8 cellular contexts compared by ENCODE assay signal in genomic region chr4:159227984-159228383, GRCh38.
DNase-seq lines count a peak whose midpoint lies in the region; ATAC-seq lines count a peak whose summit lies in the region.

No MANE protein-coding gene starts in this region.

- peaks cover 7% of the 10 kb centered on the region for H3K4me1 ChIP-seq in rectal smooth muscle tissue (ENCODE audit: control insufficient read depth, insufficient read depth, low read length)

- H3K27ac Mint-ChIP-seq in activated naive CD8-positive, alpha-beta T cell treated with anti-CD3 and anti-CD28 coated beads for 36 hours = no peak overlapping the region

- peak; percentile 66 for DNase-seq in GM03348 (ENCODE audit: low spot score)
- peak; percentile 94 for DNase-seq in astrocyte of the hippocampus (ENCODE audit: low read depth, low spot score)
- DNase-seq in hepatic stellate cell (ENCODE audit: low spot score) = peak; percentile 59
- DNase-seq in activated naive CD8-positive, alpha-beta T cell treated with anti-CD3 and anti-CD28 coated beads for 36 hours = no peak
- no peak for DNase-seq in MV-4-11 (lab: John Stamatoyannopoulos, UW)

- no peak overlapping the region for H3K9ac ChIP-seq in rectal smooth muscle tissue (ENCODE audit: low read length)

- ATAC-seq in GM21576 (IDR thresholded peaks at IDR 0.05; ENCODE audit: unreplicated experiment) (no peak), GM18858 (IDR thresholded peaks at IDR 0.05; ENCODE audit: unreplicated experiment) (no peak)

- peaks cover 22% of the 10 kb centered on the region for H3K4me1 Mint-ChIP-seq in activated naive CD8-positive, alpha-beta T cell treated with anti-CD3 and anti-CD28 coated beads for 36 hours

- peaks cover 4% of the 10 kb centered on the region for H3K9me3 Mint-ChIP-seq in activated naive CD8-positive, alpha-beta T cell treated with anti-CD3 and anti-CD28 coated beads for 36 hours

- peaks cover 9% of the 10 kb centered on the region for H3K36me3 Mint-ChIP-seq in activated naive CD8-positive, alpha-beta T cell treated with anti-CD3 and anti-CD28 coated beads for 36 hours

- H3K27me3 ChIP-seq in rectal smooth muscle tissue (ENCODE audit: control insufficient read depth, insufficient read depth, low read length) = no peaks in the 10 kb centered on the region

- H3K27me3 Mint-ChIP-seq in activated naive CD8-positive, alpha-beta T cell treated with anti-CD3 and anti-CD28 coated beads for 36 hours = no peaks in the 10 kb centered on the region

- peak overlapping the region; percentile 67 for H3K27ac ChIP-seq in rectal smooth muscle tissue (ENCODE audit: low read depth, low read length)

- peak overlapping the region; percentile 50 for H3K4me3 ChIP-seq in rectal smooth muscle tissue (ENCODE audit: low read length)

- H3K4me3 Mint-ChIP-seq in activated naive CD8-positive, alpha-beta T cell treated with anti-CD3 and anti-CD28 coated beads for 36 hours = no peak overlapping the region

- no peaks in the 10 kb centered on the region for H3K36me3 ChIP-seq in rectal smooth muscle tissue (ENCODE audit: control insufficient read depth, insufficient read depth, low read length)

Comparison
In these comparisons a context has a peak if more than half of its experiments do, and no peak if none do; other contexts are left out.
1. DNase-seq: peak in GM03348 (single experiment), astrocyte of the hippocampus (single experiment) and hepatic stellate cell (single experiment); none in activated naive CD8-positive, alpha-beta T cell treated with anti-CD3 and anti-CD28 coated beads for 36 hours (single experiment) and MV-4-11 (single experiment).